ENCODE assay signal across 1 cellular context in the genomic region with DNA sequence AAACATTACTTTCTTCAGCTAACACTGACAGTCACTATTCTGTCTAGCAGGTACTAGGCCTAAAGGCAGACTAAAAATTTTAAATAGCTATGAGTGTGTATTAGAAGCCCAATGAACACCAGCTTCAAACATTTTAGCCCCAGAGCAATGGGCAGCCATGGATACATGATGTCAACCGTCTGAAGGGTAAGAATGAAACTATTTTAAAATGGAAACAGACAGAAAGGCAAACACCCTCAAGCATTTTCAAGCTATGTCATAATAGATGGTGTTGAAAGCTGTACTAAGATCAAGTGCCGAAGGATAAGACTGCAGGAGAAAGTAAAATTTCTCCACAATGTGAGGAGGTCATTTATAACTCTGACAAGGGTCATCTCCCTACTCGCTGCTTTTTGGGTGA.
TF ChIP-seq lines count a peak whose summit lies in the region.

No MANE protein-coding gene starts in this region.

TF ChIP-seq in IMR-90, 13 proteins besides CTCF, POLR2A, EP300 and RAD21 (continued from another document):
- TF ChIP-seq, protein P1, sequence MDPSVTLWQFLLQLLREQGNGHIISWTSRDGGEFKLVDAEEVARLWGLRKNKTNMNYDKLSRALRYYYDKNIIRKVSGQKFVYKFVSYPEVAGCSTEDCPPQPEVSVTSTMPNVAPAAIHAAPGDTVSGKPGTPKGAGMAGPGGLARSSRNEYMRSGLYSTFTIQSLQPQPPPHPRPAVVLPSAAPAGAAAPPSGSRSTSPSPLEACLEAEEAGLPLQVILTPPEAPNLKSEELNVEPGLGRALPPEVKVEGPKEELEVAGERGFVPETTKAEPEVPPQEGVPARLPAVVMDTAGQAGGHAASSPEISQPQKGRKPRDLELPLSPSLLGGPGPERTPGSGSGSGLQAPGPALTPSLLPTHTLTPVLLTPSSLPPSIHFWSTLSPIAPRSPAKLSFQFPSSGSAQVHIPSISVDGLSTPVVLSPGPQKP (IDR thresholded peaks at IDR 0.05; ENCODE audit: borderline replicate concordance, low read depth, low read length) = no peak
- TF ChIP-seq NFE2L2 (IDR thresholded peaks at IDR 0.05; ENCODE audit: low read depth, low read length) (no peak), SMC3 (IDR thresholded peaks at IDR 0.05; ENCODE audit: low read depth, low read length) (no peak), BHLHE40 (IDR thresholded peaks at IDR 0.05; ENCODE audit: low read depth, low read length) (no peak), RCOR1 (IDR thresholded peaks at IDR 0.05; ENCODE audit: insufficient replicate concordance, low read length) (no peak)
TF ChIP-seq in IMR-90: peak in this region for 0.
